1 cellular context compared by ENCODE assay signal in the genomic region with DNA sequence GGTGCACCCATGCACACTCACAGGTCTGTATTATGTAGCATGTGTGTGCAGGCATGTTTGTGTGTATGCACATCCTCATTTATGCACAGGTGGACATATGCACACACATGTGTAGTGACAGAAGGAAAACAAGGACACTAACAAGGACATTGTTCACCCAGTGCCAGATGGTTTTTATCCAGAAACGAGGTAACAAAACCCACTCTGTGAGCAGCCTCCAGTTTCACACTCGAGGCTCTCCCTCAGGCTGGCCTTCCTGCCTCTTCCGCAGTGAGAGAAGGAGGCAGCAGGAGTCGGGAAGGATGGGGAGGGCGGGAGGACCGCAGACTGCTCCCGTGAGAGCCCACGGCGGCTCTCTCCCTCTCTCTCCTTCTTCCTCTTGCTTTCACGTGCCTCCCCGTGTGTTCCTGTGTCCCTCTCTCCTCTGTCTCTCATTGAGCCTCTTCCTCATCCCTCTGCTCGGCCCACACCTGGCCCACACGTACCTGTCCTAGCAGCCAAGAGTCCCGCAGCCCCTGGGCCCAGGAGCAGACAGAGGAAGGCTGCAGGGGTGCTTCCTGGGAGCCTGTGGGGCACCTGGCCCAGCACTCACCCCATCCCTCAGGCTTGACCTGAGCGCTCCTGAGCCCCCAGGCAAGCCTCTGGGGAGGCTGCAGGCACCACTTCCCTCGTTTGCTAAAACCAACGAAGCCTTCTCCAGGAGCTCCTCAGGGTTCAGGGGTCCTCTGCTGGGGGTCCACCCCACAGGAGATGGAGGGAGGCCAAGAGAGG.
TF ChIP-seq lines count a peak whose summit lies in the region.

No MANE protein-coding gene starts in this region.

TF ChIP-seq in K562, 482 proteins besides CTCF, POLR2A, EP300 and RAD21:
- no peak for TF ChIP-seq RB1 (IDR thresholded peaks at IDR 0.05; ENCODE audit: low read depth)
- TF ChIP-seq BHLHE40 (IDR thresholded peaks at IDR 0.05; ENCODE audit: low read length): peak; percentile 8; the same call in 1 of the 2 replicates
- TF ChIP-seq ZNF263 (CRISPR knock-in tag; IDR thresholded peaks at IDR 0.05; ENCODE audit: borderline replicate concordance): peak; percentile 58; the same call in 1 of the 2 replicates
- TF ChIP-seq, protein P1, sequence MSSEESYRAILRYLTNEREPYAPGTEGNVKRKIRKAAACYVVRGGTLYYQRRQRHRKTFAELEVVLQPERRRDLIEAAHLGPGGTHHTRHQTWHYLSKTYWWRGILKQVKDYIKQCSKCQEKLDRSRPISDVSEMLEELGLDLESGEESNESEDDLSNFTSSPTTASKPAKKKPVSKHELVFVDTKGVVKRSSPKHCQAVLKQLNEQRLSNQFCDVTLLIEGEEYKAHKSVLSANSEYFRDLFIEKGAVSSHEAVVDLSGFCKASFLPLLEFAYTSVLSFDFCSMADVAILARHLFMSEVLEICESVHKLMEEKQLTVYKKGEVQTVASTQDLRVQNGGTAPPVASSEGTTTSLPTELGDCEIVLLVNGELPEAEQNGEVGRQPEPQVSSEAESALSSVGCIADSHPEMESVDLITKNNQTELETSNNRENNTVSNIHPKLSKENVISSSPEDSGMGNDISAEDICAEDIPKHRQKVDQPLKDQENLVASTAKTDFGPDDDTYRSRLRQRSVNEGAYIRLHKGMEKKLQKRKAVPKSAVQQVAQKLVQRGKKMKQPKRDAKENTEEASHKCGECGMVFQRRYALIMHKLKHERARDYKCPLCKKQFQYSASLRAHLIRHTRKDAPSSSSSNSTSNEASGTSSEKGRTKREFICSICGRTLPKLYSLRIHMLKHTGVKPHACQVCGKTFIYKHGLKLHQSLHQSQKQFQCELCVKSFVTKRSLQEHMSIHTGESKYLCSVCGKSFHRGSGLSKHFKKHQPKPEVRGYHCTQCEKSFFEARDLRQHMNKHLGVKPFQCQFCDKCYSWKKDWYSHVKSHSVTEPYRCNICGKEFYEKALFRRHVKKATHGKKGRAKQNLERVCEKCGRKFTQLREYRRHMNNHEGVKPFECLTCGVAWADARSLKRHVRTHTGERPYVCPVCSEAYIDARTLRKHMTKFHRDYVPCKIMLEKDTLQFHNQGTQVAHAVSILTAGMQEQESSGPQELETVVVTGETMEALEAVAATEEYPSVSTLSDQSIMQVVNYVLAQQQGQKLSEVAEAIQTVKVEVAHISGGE (CRISPR knock-in tag; IDR thresholded peaks at IDR 0.05): no peak
- TF ChIP-seq TEAD1 (CRISPR knock-in tag; IDR thresholded peaks at IDR 0.05): 0 out of 4 replicates have a peak, but pooled peaks of 1 of the 2 experiments have one; percentile 42
